8 cellular contexts compared by ENCODE assay signal in the genomic region with DNA sequence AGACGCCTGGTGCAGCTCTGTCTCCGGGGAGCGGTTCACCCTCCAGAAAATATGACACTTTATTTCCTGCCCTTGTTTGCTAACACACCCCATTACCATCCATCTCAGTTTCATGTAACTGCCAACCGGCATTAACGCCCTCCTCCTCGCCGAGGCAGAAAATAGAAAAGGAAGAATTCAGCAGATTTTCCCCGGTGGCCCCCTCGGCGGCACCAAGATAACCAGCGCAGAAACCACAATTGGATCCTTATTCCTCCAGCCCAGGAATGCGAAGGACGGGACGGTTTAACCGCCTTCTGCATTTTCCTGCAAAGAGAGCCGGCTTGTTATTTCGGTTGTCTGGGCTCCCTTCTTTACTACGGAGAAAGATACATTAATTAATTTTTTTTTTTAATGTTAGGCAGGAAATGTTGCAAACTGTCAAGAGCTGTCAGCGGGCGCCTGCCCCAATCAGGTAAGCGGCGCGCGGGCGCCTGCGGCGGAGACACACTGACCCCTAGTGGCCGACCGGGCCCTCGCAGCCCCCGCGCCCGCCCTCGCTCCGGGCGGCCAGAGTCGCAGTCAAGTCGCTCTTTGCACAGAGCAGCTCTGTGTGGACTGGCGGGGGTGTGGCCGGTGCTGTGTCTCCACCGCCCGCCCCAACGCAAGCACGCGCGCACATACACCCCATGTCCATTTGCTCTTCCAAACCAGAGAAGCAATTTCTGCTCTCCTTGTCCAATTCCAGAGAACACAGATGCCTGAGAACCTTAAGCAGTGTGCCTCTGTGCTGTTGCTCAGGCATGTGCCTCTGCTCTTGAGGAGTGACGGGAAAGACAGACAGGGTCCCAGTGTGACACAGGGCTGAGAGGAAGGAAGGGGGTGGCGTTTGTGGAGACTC. TPM values are rescaled to one million over a fixed set of nuclear protein-coding genes. Genes with fewer than 3 reads are reported as not detected.
DNase-seq lines count a peak whose midpoint lies in the region; ATAC-seq, FAIRE-seq and TF ChIP-seq lines count a peak whose summit lies in the region.

No MANE protein-coding gene starts in this region.

- ATAC-seq in HG02884 (IDR thresholded peaks at IDR 0.05; ENCODE audit: unreplicated experiment), result peak; percentile 97
- ATAC-seq in gastrocnemius medialis, result peak; percentile 59 to 80

- intact Hi-C loops in gastrocnemius medialis (cut with DNase I; ENCODE audit: low total_unique reads), result loop anchor here (1.0 to 2.0 kb wide), 3 partner anchors 65 to 279 kb away; no protein-coding TSS in a partner anchor

- H3K9me3 ChIP-seq in astrocyte (ENCODE audit: insufficient read depth, low read depth, low read length), result no peaks in the 10 kb centered on the region
- H3K9me3 ChIP-seq in gastrocnemius medialis, result no peaks in the 10 kb centered on the region

- H3K4me2 ChIP-seq in astrocyte (ENCODE audit: low read length), result peak overlapping the region; percentile 85

- no peak for TF ChIP-seq POLR2A in gastrocnemius medialis (IDR thresholded peaks at IDR 0.05)

- H3K4me3 Mint-ChIP-seq in astrocyte (ENCODE audit: unreplicated experiment), result peak overlapping the region; percentile 83

- H3K36me3 ChIP-seq in astrocyte (ENCODE audit: insufficient read depth, low read length), result no peaks in the 10 kb centered on the region
- no peaks in the 10 kb centered on the region for H3K36me3 ChIP-seq in gastrocnemius medialis

- H3K9me3 Mint-ChIP-seq in astrocyte (ENCODE audit: unreplicated experiment), result no peaks in the 10 kb centered on the region

- no peak for FAIRE-seq in astrocyte (lab: Jason Lieb, UNC)

- H3K9ac ChIP-seq in astrocyte (ENCODE audit: low read length), result peak overlapping the region; percentile 44

- H3K4me1 Mint-ChIP-seq in astrocyte (ENCODE audit: low read depth, unreplicated experiment), result peaks cover 13% of the 10 kb centered on the region

- no peaks in the 10 kb centered on the region for H3K36me3 Mint-ChIP-seq in astrocyte (ENCODE audit: low read depth, unreplicated experiment)

- peaks cover 16% of the 10 kb centered on the region for H3K27me3 ChIP-seq in astrocyte (ENCODE audit: insufficient read depth, low read length)
- H3K27me3 ChIP-seq in gastrocnemius medialis, result no peaks in the 10 kb centered on the region

- TF ChIP-seq CTCF in astrocyte (IDR thresholded peaks at IDR 0.05; ENCODE audit: insufficient read depth, low read depth, low read length) (peak; percentile 77), gastrocnemius medialis (IDR thresholded peaks at IDR 0.05 in 4 of 5, conservative IDR thresholded peaks at IDR 0.05 in 1 of 5) (peak; percentile 82 to 99 (median 95))

- in situ Hi-C loops in gastrocnemius medialis (cut with MboI; ENCODE audit: low sequenced_read_pairs in 4 of 4), result no loop called here

- peak overlapping the region; percentile 70 for H3K27ac Mint-ChIP-seq in astrocyte (ENCODE audit: unreplicated experiment)

- peaks cover 4% of the 10 kb centered on the region for H3K27me3 Mint-ChIP-seq in astrocyte (ENCODE audit: low read depth, unreplicated experiment)

- H3K27ac ChIP-seq in astrocyte (ENCODE audit: low read depth, low read length) (no peak overlapping the region), gastrocnemius medialis (peak overlapping the region in 2 of 4 donors; percentile 36 to 78)

- H2AFZ ChIP-seq in astrocyte (ENCODE audit: low read depth, low read length), result peak overlapping the region; percentile 71

- DNase-seq in NCI-H187 (lab: John Stamatoyannopoulos, UW) (peak; percentile 10 to 53), NCI-H187 treated with DMSO at 0.1 percent for 48 hours (lab: John Stamatoyannopoulos, UW) (no peak), NCI-H1436 (lab: John Stamatoyannopoulos, UW) (peak; percentile 68), T-helper 22 cell (ENCODE audit: low read depth) (peak; percentile 62), astrocyte (ENCODE audit: low read depth) (peak; percentile 32), hippocampal formation (lab: John Stamatoyannopoulos, UW) (peak; percentile 51 to 72), gastrocnemius medialis (peak; percentile 58 to 64)

- no peaks in the 10 kb centered on the region for H3K79me2 ChIP-seq in astrocyte (ENCODE audit: insufficient read depth, low read length)

- H4K20me1 ChIP-seq in astrocyte (ENCODE audit: insufficient read depth, low read length), result no peaks in the 10 kb centered on the region

- H3K4me1 ChIP-seq in astrocyte (ENCODE audit: insufficient read depth, low read length) (peaks cover 9% of the 10 kb centered on the region), gastrocnemius medialis (peaks cover 21 to 47% of the 10 kb centered on the region in 2 donors)

- H3K4me3 ChIP-seq in astrocyte (ENCODE audit: insufficient read depth, low read depth, low read length) (peak overlapping the region; percentile 58), gastrocnemius medialis (peak overlapping the region; percentile 39 to 61 (median 46))

RNA-seq across cellular contexts. Expression of a gene that starts 53.6 kb away (rescaled TPM):
- total RNA-seq in astrocyte, result 2.2 and 2.8 TPM in 2 replicates
- under 1 TPM in 1 of 4 donors, not detected in 3; 0.16 TPM for total RNA-seq in gastrocnemius medialis

RNA-seq across cellular contexts. Expression of a gene that starts 53.8 kb away (rescaled TPM):
- total RNA-seq in astrocyte, result 5.2 and 5.5 TPM in 2 replicates
- 1 to 10 TPM in 3 of 4 donors, under 1 TPM in 1; 0.53 to 3.0 (median 1.6) TPM for total RNA-seq in gastrocnemius medialis
